Comparison of ENCODE assay signal across 16 cellular contexts in the genomic region with DNA sequence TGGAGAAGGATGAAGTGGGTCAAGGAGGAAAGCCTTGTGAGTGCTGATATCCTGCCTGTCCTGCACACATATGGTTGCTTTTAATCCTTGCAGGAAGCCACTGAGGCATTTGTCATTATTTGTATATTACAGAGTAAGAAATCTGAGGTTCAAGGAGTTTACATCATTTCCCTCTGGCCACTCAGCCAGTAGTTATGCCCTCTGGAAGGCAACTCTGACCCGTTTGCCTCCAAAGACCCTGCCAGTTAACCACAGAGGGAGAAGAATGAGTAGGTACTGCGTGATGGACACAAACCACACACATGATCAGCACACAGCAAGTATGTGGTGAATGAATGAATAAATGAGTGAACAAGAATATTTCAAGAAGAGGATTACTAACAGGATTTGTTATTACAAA.
"Had no signal": no experiment of that assay in that cellular context is flagged by ENCODE, and none has a peak within 500 bp of the region (broad histone marks: within the 10 kb centered on the region; RNA-seq: fewer than 3 reads in every experiment).

No MANE protein-coding gene starts in this region.

- H3K4me2 ChIP-seq: smooth muscle cell had no signal

- H3K27ac ChIP-seq: body of pancreas, tibial artery, vagina had no signal

- H3K4me1 Mint-ChIP-seq: activated CD4-positive, alpha-beta T cell treated with anti-CD3 and anti-CD28 coated beads, Interleukin-2, amount 10 ng/mL, durations not matched to agents 24 days and 14 days; activated T-helper 17 cell treated with anti-CD3 and anti-CD28 coated beads, Interleukin-2, amount 50 U/mL, for 72 hours; central memory CD8-positive, alpha-beta T cell; stimulated activated memory B cell treated with anti-CD40 and anti-IgM and Interleukin-4, amounts not matched to agents 10 μg/mL and 1 μg/mL and 100 μg/mL, for 72 hours had no signal

- H3K4me3 Mint-ChIP-seq: activated CD4-positive, alpha-beta T cell treated with anti-CD3 and anti-CD28 coated beads, Interleukin-2, amount 10 ng/mL, durations not matched to agents 24 days and 14 days; activated naive CD4-positive, alpha-beta T cell treated with anti-CD3 and anti-CD28 coated beads for 36 hours; activated T-helper 17 cell treated with anti-CD3 and anti-CD28 coated beads, Interleukin-2, amount 50 U/mL, for 72 hours; central memory CD8-positive, alpha-beta T cell; naive thymus-derived CD4-positive, alpha-beta T cell; stimulated activated memory B cell treated with anti-CD40 and anti-IgM and Interleukin-4, amounts not matched to agents 10 μg/mL and 1 μg/mL and 100 μg/mL, for 72 hours; WTC11 had no signal

- H3K9me3 ChIP-seq: body of pancreas, tibial artery, vagina had no signal

- H3K27me3 ChIP-seq: body of pancreas, vagina had no signal

- H3K9me3 Mint-ChIP-seq: activated CD4-positive, alpha-beta T cell treated with anti-CD3 and anti-CD28 coated beads, Interleukin-2, amount 10 ng/mL, durations not matched to agents 24 days and 14 days; activated naive CD4-positive, alpha-beta T cell treated with anti-CD3 and anti-CD28 coated beads for 36 hours; activated T-helper 17 cell treated with anti-CD3 and anti-CD28 coated beads, Interleukin-2, amount 50 U/mL, for 72 hours; central memory CD8-positive, alpha-beta T cell; naive thymus-derived CD4-positive, alpha-beta T cell; stimulated activated memory B cell treated with anti-CD40 and anti-IgM and Interleukin-4, amounts not matched to agents 10 μg/mL and 1 μg/mL and 100 μg/mL, for 72 hours had no signal

- H3K36me3 ChIP-seq: tibial artery, vagina had no signal

- ATAC-seq: activated T-helper 17 cell treated with anti-CD3 and anti-CD28 coated beads, Interleukin-2, amount 50 U/mL, for 72 hours; body of pancreas; left colon; naive thymus-derived CD4-positive, alpha-beta T cell; right cardiac atrium; stimulated activated memory B cell treated with anti-CD40 and anti-IgM and Interleukin-4, amounts not matched to agents 10 μg/mL and 1 μg/mL and 100 μg/mL, for 72 hours; WTC11 had no signal

- DNase-seq: activated CD4-positive, alpha-beta T cell treated with anti-CD3 and anti-CD28 coated beads, Interleukin-2, amount 10 ng/mL, durations not matched to agents 24 days and 14 days; activated CD8-positive, alpha-beta memory T cell treated with anti-CD3 and anti-CD28 coated beads for 24 hours; activated naive CD4-positive, alpha-beta T cell treated with anti-CD3 and anti-CD28 coated beads for 36 hours; body of pancreas; head of caudate nucleus; left colon; naive thymus-derived CD4-positive, alpha-beta T cell; right cardiac atrium; tibial artery had no signal

- H3K4me3 ChIP-seq: body of pancreas, lung, smooth muscle cell, tibial artery, vagina had no signal

- H3K27ac Mint-ChIP-seq: activated CD4-positive, alpha-beta T cell treated with anti-CD3 and anti-CD28 coated beads, Interleukin-2, amount 10 ng/mL, durations not matched to agents 24 days and 14 days; activated naive CD4-positive, alpha-beta T cell treated with anti-CD3 and anti-CD28 coated beads for 36 hours; activated T-helper 17 cell treated with anti-CD3 and anti-CD28 coated beads, Interleukin-2, amount 50 U/mL, for 72 hours; naive thymus-derived CD4-positive, alpha-beta T cell; stimulated activated memory B cell treated with anti-CD40 and anti-IgM and Interleukin-4, amounts not matched to agents 10 μg/mL and 1 μg/mL and 100 μg/mL, for 72 hours; WTC11 had no signal

- H3K4me1 ChIP-seq: tibial artery, vagina had no signal

- H3K36me3 Mint-ChIP-seq: naive thymus-derived CD4-positive, alpha-beta T cell; stimulated activated memory B cell treated with anti-CD40 and anti-IgM and Interleukin-4, amounts not matched to agents 10 μg/mL and 1 μg/mL and 100 μg/mL, for 72 hours; WTC11 had no signal
